8 cellular contexts compared by ENCODE assay signal in the genomic region with DNA sequence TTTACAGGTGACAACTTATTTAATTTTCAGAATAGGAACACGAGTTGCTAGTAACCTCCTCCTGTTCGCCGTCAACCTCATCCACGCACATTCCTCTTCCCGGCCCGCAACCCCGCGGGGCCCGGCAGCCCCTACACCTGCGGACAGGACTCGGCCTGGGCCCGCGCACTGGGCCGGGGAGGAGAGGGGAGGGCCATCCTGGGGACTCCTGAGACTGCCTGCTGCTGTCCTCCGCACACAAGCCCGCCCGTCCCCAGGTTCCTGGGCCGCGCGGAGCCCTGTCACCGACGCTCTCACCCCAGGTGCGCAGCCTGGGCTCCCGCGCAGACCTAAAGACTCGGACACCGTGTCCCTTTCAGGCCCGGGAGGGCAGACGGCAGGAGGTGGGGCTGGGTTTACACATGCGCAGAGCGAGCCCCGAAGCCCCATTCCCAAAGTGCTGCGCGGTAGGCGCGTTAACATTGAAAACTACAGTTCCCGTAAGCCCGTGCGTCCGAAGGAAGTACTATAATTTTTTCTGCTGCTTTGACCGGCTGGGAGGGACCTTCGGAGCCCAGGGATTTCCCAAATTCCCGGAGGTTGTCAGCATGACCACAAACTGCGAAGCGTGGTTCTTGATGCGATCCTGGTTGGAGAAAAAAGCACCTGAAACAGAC.
A peak's percentile ranks its signal among the peaks of the same experiment; 100 is the strongest.
DNase-seq lines count a peak whose midpoint lies in the region; ATAC-seq and TF ChIP-seq lines count a peak whose summit lies in the region.
"Not testable (repeated sequence)": the region's sequence is repeated elsewhere in the genome, so short reads cannot be mapped to it uniquely, and the experiment has no call there.

No MANE protein-coding gene starts in this region.

- H3K27me3 Mint-ChIP-seq in CD4-positive, alpha-beta T cell; effector memory CD8-positive, alpha-beta T cell; memory B cell: not testable (repeated sequence)

- H3K4me3 ChIP-seq in HUES6 (ENCODE audit: low read depth, low read length) = peak overlapping the region; percentile 54

- H3K27ac Mint-ChIP-seq in CD4-positive, alpha-beta T cell = peak overlapping the region; percentile 59
- peak overlapping the region; percentile 73 to 82 for H3K27ac Mint-ChIP-seq in effector memory CD8-positive, alpha-beta T cell
- H3K27ac Mint-ChIP-seq in memory B cell = peak overlapping the region; percentile 86

- H3K36me3 ChIP-seq in HUES6 (ENCODE audit: control insufficient read depth, insufficient read depth, low read length) = not testable (repeated sequence)

- CTCF ChIA-PET in CD4-positive, alpha-beta T cell (lab: Charles Lee) = not testable (repeated sequence)

- DNase-seq in CD4-positive, alpha-beta T cell = peak; percentile 36 to 71 (median 52)
- DNase-seq in NOMO-1 treated with dmso at 0.1 percent for 144 hours (lab: John Stamatoyannopoulos, UW; ENCODE audit: unreplicated experiment) (peak; percentile 15), memory B cell (ENCODE audit: low spot score in 2 of 2) (peak; percentile 59 to 61)
- DNase-seq in activated CD8-positive, alpha-beta memory T cell treated with anti-CD3 and anti-CD28 coated beads for 48 hours (ENCODE audit: low read depth in 2 of 3, low spot score in 2 of 3) = peak; percentile 32 to 41 (median 38)
- peak; percentile 34 to 43 (median 41) for DNase-seq in effector memory CD8-positive, alpha-beta T cell
- peak; percentile 50 to 56 for DNase-seq in stimulated activated CD4-positive, alpha-beta T cell treated with anti-CD3 and anti-CD28 coated beads, Interleukin-4, amount 100 ng/mL, for 48 hours (ENCODE audit: low read depth in 2 of 2)

- H3K36me3 Mint-ChIP-seq in CD4-positive, alpha-beta T cell (ENCODE audit: low read depth); effector memory CD8-positive, alpha-beta T cell (ENCODE audit: insufficient read depth); memory B cell: not testable (repeated sequence)

- intact Hi-C loops in CD4-positive, alpha-beta T cell (cut with DNase I, micrococcal nuclease) = not testable (repeated sequence)

- H3K9me3 Mint-ChIP-seq in CD4-positive, alpha-beta T cell; effector memory CD8-positive, alpha-beta T cell; memory B cell: not testable (repeated sequence)

- POLR2A ChIA-PET in CD4-positive, alpha-beta T cell (lab: Charles Lee) = not testable (repeated sequence)

- H3K9me3 ChIP-seq in CD4-positive, alpha-beta T cell (ENCODE audit: control insufficient read depth, low read length); HUES6 (ENCODE audit: control insufficient read depth, insufficient read depth, low read depth, low read length): not testable (repeated sequence)

- H3K4me3 Mint-ChIP-seq in CD4-positive, alpha-beta T cell = peak overlapping the region; percentile 98
- H3K4me3 Mint-ChIP-seq in effector memory CD8-positive, alpha-beta T cell = peak overlapping the region; percentile 90 to 94
- peak overlapping the region; percentile 97 for H3K4me3 Mint-ChIP-seq in memory B cell

- not testable (repeated sequence) for H3K27me3 ChIP-seq in CD4-positive, alpha-beta T cell (ENCODE audit: control insufficient read depth, insufficient read depth, low read length); HUES6 (ENCODE audit: control insufficient read depth, insufficient read depth, low read length)

- not testable (repeated sequence) for H3K4me1 Mint-ChIP-seq in CD4-positive, alpha-beta T cell (ENCODE audit: low read depth); effector memory CD8-positive, alpha-beta T cell (ENCODE audit: low read depth in 2 of 2); memory B cell

- not testable (repeated sequence) for TF ChIP-seq CTCF in CD4-positive, alpha-beta T cell (IDR thresholded peaks at IDR 0.05)

- not testable (repeated sequence) for H3K4me1 ChIP-seq in HUES6 (ENCODE audit: control insufficient read depth, insufficient read depth, low read length)

- not testable (repeated sequence) for H3K27ac ChIP-seq in CD4-positive, alpha-beta T cell (ENCODE audit: low read depth, low read length); HUES6 (ENCODE audit: low read depth, low read length)

- not testable (repeated sequence) for H3K9ac ChIP-seq in HUES6 (ENCODE audit: low read length)

- ATAC-seq in CD4-positive, alpha-beta T cell (ENCODE audit: poor library complexity) = peak; percentile 89
- ATAC-seq in GM21528 (IDR thresholded peaks at IDR 0.05; ENCODE audit: low FRiP score, unreplicated experiment) (peak; percentile 98), memory B cell (ENCODE audit: low read depth) (peak; percentile 92)
- peak; percentile 92 for ATAC-seq in effector memory CD8-positive, alpha-beta T cell (replicated peaks)
